Comparison of ENCODE assay signal across 29 cellular contexts in genomic region chr3:79027593-79027992, GRCh38.
"Had no signal": no experiment of that assay in that cellular context is flagged by ENCODE, and none has a peak within 500 bp of the region (broad histone marks: within the 10 kb centered on the region; RNA-seq: fewer than 3 reads in every experiment).

No MANE protein-coding gene starts in this region.

- H3K9me3 ChIP-seq: ascending aorta, lower lobe of right lung, mucosa of descending colon, uterus had no signal

- H3K27me3 Mint-ChIP-seq: activated naive CD8-positive, alpha-beta T cell; activated T-cell treated with anti-CD3 and anti-CD28 coated beads, Interleukin-2, amount 50 U/mL, for 24 hours; activated T-helper 17 cell treated with anti-CD3 and anti-CD28 coated beads, Interleukin-2, amount 50 U/mL, for 72 hours; stimulated activated memory B cell treated with anti-CD40 and anti-IgM and Interleukin-4, amounts not matched to agents 10 μg/mL and 1 μg/mL and 100 μg/mL, for 72 hours had no signal

- H3K4me1 ChIP-seq: adrenal gland, ascending aorta, lower lobe of right lung, uterus had no signal

- ATAC-seq: activated T-helper 17 cell treated with anti-CD3 and anti-CD28 coated beads, Interleukin-2, amount 50 U/mL, for 72 hours; esophagus mucosa; left lobe of liver; lower lobe of right lung; mucosa of descending colon; sciatic nerve; stimulated activated memory B cell treated with anti-CD40 and anti-IgM and Interleukin-4, amounts not matched to agents 10 μg/mL and 1 μg/mL and 100 μg/mL, for 72 hours had no signal

- H3K9me3 Mint-ChIP-seq: activated T-helper 17 cell treated with anti-CD3 and anti-CD28 coated beads, Interleukin-2, amount 50 U/mL, for 72 hours; stimulated activated memory B cell treated with anti-CD40 and anti-IgM and Interleukin-4, amounts not matched to agents 10 μg/mL and 1 μg/mL and 100 μg/mL, for 72 hours had no signal

- H3K36me3 ChIP-seq: adrenal gland, ascending aorta, brain microvascular endothelial cell, lower lobe of right lung, uterus, WERI-Rb-1 had no signal

- H3K4me3 ChIP-seq: adrenal gland, ascending aorta, hepatocyte, lower lobe of right lung, mucosa of descending colon, uterus had no signal

- DNase-seq: activated CD4-positive, alpha-beta T cell treated with anti-CD3 and anti-CD28 coated beads, Interleukin-2, amount 50 U/mL, for 1 hour; activated CD4-positive, CD25-positive, alpha-beta regulatory T cell treated with anti-CD3 and anti-CD28 coated beads, Interleukin-2, amount 50 U/mL, for 72 hours; activated naive CD4-positive, alpha-beta T cell; activated T-cell treated with anti-CD3 and anti-CD28 coated beads, Interleukin-2, amount 50 U/mL, for 24 hours; adrenal gland; brain microvascular endothelial cell; caudate nucleus; dermis blood vessel endothelial cell; effector memory CD4-positive, alpha-beta T cell; glutamatergic neuron; immature natural killer cell; lower lobe of right lung; mesendoderm; mucosa of descending colon; occipital lobe; posterior cingulate gyrus; small intestine; stimulated activated CD4-positive, alpha-beta T cell treated with anti-CD3 and anti-CD28 coated beads, Interleukin-2, amount 100 ng/mL, for 24 hours; trophoblast cell; uterus; WERI-Rb-1 had no signal

- H3K4me1 Mint-ChIP-seq: activated T-helper 17 cell treated with anti-CD3 and anti-CD28 coated beads, Interleukin-2, amount 50 U/mL, for 72 hours; immature natural killer cell; stimulated activated memory B cell treated with anti-CD40 and anti-IgM and Interleukin-4, amounts not matched to agents 10 μg/mL and 1 μg/mL and 100 μg/mL, for 72 hours had no signal

- H3K36me3 Mint-ChIP-seq: activated naive CD8-positive, alpha-beta T cell; immature natural killer cell; stimulated activated memory B cell treated with anti-CD40 and anti-IgM and Interleukin-4, amounts not matched to agents 10 μg/mL and 1 μg/mL and 100 μg/mL, for 72 hours had no signal

- H3K4me3 Mint-ChIP-seq: activated naive CD8-positive, alpha-beta T cell; activated T-cell treated with anti-CD3 and anti-CD28 coated beads, Interleukin-2, amount 50 U/mL, for 24 hours; activated T-helper 17 cell treated with anti-CD3 and anti-CD28 coated beads, Interleukin-2, amount 50 U/mL, for 72 hours; immature natural killer cell; stimulated activated memory B cell treated with anti-CD40 and anti-IgM and Interleukin-4, amounts not matched to agents 10 μg/mL and 1 μg/mL and 100 μg/mL, for 72 hours had no signal

- H3K27ac ChIP-seq: adrenal gland, ascending aorta, brain microvascular endothelial cell, hepatocyte, lower lobe of right lung, uterus, WERI-Rb-1 had no signal

- H3K27ac Mint-ChIP-seq: activated naive CD8-positive, alpha-beta T cell; activated T-cell treated with anti-CD3 and anti-CD28 coated beads, Interleukin-2, amount 50 U/mL, for 24 hours; activated T-helper 17 cell treated with anti-CD3 and anti-CD28 coated beads, Interleukin-2, amount 50 U/mL, for 72 hours; immature natural killer cell; stimulated activated memory B cell treated with anti-CD40 and anti-IgM and Interleukin-4, amounts not matched to agents 10 μg/mL and 1 μg/mL and 100 μg/mL, for 72 hours had no signal
